Comparison of ENCODE assay signal across 8 cellular contexts in the genomic region with DNA sequence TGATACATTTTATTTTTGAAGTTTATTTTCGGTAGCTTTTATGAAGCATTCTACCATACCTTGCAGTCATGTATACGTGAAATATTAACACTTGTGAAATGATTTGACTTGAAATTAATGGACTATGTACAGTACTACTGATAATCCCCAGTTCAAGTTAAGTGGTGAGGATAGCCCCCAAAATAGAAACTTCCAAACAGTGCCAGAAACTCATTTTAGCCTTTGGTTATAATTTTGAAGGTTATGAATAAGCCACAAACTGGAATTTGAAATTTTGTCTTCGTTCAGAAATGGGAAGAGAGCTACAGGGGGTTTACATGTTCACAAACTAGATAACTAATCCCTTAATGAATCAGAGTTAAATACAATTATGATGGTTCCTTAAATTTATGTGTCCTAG. TPM values are rescaled to one million over a fixed set of nuclear protein-coding genes. Genes with fewer than 3 reads are reported as not detected.
DNase-seq lines count a peak whose midpoint lies in the region; ATAC-seq and TF ChIP-seq lines count a peak whose summit lies in the region.

No MANE protein-coding gene starts in this region.

- WGBS in adrenal gland, 4 donors: 56 to 90% (median 76%) methylated on average over 3 of the region's 3 CpGs

- H3K4me3 ChIP-seq in HEK293 (ENCODE audit: low read depth, low read length) (no peak overlapping the region), adrenal gland (no peak overlapping the region)

- no peaks in the 10 kb centered on the region for H3K27me3 Mint-ChIP-seq in natural killer cell (ENCODE audit: low read depth in 2 of 2)

- H3K27ac ChIP-seq in 22Rv1 (peak overlapping the region; percentile 99; the same call in 1 of the 2 replicates), HEK293 (ENCODE audit: extremely low read depth, low read depth, low read length) (peak overlapping the region; percentile 100; the same call in 1 of the 2 replicates), adrenal gland (peak overlapping the region in 3 of 5 donors; percentile 99 to 100 (median 100))

- no peak for DNase-seq in adrenal gland
- no peak for DNase-seq in natural killer cell
- no peak for DNase-seq in stimulated activated CD4-positive, alpha-beta T cell treated with anti-CD3 and anti-CD28 coated beads, Interleukin-4, amount 100 ng/mL, for 1 hour
- no peak for DNase-seq in H4 (ENCODE audit: low spot score)
- no peak for DNase-seq in GM13976 (ENCODE audit: low spot score)

- H3K4me1 Mint-ChIP-seq in natural killer cell: peaks cover 45 to 61% of the 10 kb centered on the region in 2 donors

- POLR2A ChIA-PET in HEK293 (lab: Yijun Ruan, JAX): interaction anchor here (1.0 to 5.5 kb wide), 4 partner anchors 9 to 105 kb away, joined by 4 to 98 read pairs (median 6); partner anchors contain the start of gene COX20

- CTCF ChIA-PET in HEK293 (lab: Yijun Ruan, JAX): interaction anchor here (6.6 kb wide), 1 partner anchor 176 kb away, joined by 38 read pairs; no protein-coding TSS in a partner anchor

- TF ChIP-seq CTCF in 22Rv1 (IDR thresholded peaks at IDR 0.05): no peak
- no peak for TF ChIP-seq CTCF in HEK293 (tag by site-specific recombination; IDR thresholded peaks at IDR 0.05)
- TF ChIP-seq CTCF in adrenal gland (IDR thresholded peaks at IDR 0.05): no peak
- TF ChIP-seq CTCF in natural killer cell (IDR thresholded peaks at IDR 0.05): no peak
- TF ChIP-seq CTCF in GM13976 (IDR thresholded peaks at IDR 0.05; ENCODE audit: borderline replicate concordance, control extremely low read depth, extremely low read depth, insufficient read depth, missing control alignments): no peak

- peaks cover 9 to 23% of the 10 kb centered on the region in 2 experiments; a peak in 2 of 3 replicates for H3K36me3 ChIP-seq in HEK293 (ENCODE audit: control insufficient read depth in 2 of 2, insufficient read depth in 1 of 2, low read length in 2 of 2)
- peaks cover 0 to 5% of the 10 kb centered on the region in 2 donors for H3K36me3 ChIP-seq in adrenal gland (replicated peaks in 1 of 2)

- H3K4me3 Mint-ChIP-seq in natural killer cell: peak overlapping the region; percentile 98

- no peaks in the 10 kb centered on the region for H3K9me3 Mint-ChIP-seq in natural killer cell

- in situ Hi-C loops in GM13976 (cut with MboI; ENCODE audit: low sequenced_read_pairs, unreplicated experiment): no loop called here

- H3K9me3 ChIP-seq in HEK293 (ENCODE audit: control insufficient read depth, insufficient read depth, low read depth, low read length): no peaks in the 10 kb centered on the region
- H3K9me3 ChIP-seq in adrenal gland (replicated peaks in 1 of 3): no peaks in the 10 kb centered on the region

- H3K36me3 Mint-ChIP-seq in natural killer cell: no peaks in the 10 kb centered on the region

- TF ChIP-seq POLR2A in adrenal gland (IDR thresholded peaks at IDR 0.05): no peak

- H3K4me1 ChIP-seq in HEK293 (ENCODE audit: control insufficient read depth, insufficient read depth, low read length): peaks cover 6% of the 10 kb centered on the region
- peaks cover 11 to 18% of the 10 kb centered on the region in 2 donors for H3K4me1 ChIP-seq in adrenal gland (replicated peaks in 1 of 2)

- ATAC-seq in natural killer cell (no peak), HG03520 (IDR thresholded peaks at IDR 0.05; ENCODE audit: unreplicated experiment) (no peak)

- H3K27me3 ChIP-seq in adrenal gland: no peaks in the 10 kb centered on the region

- intact Hi-C loops in adrenal gland (cut with DNase I) (loop anchor here (10.0 kb wide), 2 partner anchors 109 to 179 kb away; no protein-coding TSS in a partner anchor), natural killer cell (cut with micrococcal nuclease) (loop anchor here (2.0 to 10.0 kb wide), 2 partner anchors 53 to 411 kb away; partner anchors contain the start of gene ADSS2)

- H3K27ac Mint-ChIP-seq in natural killer cell: peak overlapping the region; percentile 93 to 98

TF ChIP-seq in HEK293, 187 proteins besides CTCF, POLR2A, EP300 and RAD21:
- TF ChIP-seq PRDM6 (tag by site-specific recombination; IDR thresholded peaks at IDR 0.05) (0 out of 2 replicates have a peak, but pooled peaks have one; percentile 35), ZNF24 (tag by site-specific recombination; IDR thresholded peaks at IDR 0.05) (no peak)
- TF ChIP-seq, protein P1, sequence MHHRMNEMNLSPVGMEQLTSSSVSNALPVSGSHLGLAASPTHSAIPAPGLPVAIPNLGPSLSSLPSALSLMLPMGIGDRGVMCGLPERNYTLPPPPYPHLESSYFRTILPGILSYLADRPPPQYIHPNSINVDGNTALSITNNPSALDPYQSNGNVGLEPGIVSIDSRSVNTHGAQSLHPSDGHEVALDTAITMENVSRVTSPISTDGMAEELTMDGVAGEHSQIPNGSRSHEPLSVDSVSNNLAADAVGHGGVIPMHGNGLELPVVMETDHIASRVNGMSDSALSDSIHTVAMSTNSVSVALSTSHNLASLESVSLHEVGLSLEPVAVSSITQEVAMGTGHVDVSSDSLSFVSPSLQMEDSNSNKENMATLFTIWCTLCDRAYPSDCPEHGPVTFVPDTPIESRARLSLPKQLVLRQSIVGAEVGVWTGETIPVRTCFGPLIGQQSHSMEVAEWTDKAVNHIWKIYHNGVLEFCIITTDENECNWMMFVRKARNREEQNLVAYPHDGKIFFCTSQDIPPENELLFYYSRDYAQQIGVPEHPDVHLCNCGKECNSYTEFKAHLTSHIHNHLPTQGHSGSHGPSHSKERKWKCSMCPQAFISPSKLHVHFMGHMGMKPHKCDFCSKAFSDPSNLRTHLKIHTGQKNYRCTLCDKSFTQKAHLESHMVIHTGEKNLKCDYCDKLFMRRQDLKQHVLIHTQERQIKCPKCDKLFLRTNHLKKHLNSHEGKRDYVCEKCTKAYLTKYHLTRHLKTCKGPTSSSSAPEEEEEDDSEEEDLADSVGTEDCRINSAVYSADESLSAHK (tag by site-specific recombination; IDR thresholded peaks at IDR 0.05): peak; percentile 90

RNA-seq across cellular contexts. Expression of gene HNRNPU, which starts 1.5 kb away (rescaled TPM):
- total RNA-seq in adrenal gland: 100 to 1,000 TPM; 192 to 326 (median 278) TPM
- 100 to 1,000 TPM; 141 to 397 (median 145) TPM for polyA plus RNA-seq in adrenal gland
- 100 to 1,000 TPM; 467 to 603 (median 504) TPM for total RNA-seq in natural killer cell
- total RNA-seq in H4 (2014; rRNA removed; shearing (Covaris generic)): 255 and 288 TPM in 2 replicates

RNA-seq across cellular contexts. Expression of gene COX20, which starts 30.4 kb away (rescaled TPM):
- total RNA-seq in adrenal gland: 10 to 100 TPM; 32.2 to 78.1 (median 42.5) TPM
- polyA plus RNA-seq in adrenal gland: 100 to 1,000 TPM; 120 to 265 (median 123) TPM
- total RNA-seq in natural killer cell: 10 to 100 TPM; 24.3 to 25.4 (median 24.9) TPM
- total RNA-seq in H4 (2014; rRNA removed; shearing (Covaris generic)): 58.4 and 71.7 TPM in 2 replicates
